In genomic region chr9:110179734-110180133, GRCh38 we compare ENCODE assay signal across 16 cellular contexts. TPM values are rescaled to one million over a fixed set of nuclear protein-coding genes. Genes with fewer than 3 reads are reported as not detected.
A peak's percentile ranks its signal among the peaks of the same experiment; 100 is the strongest.
DNase-seq lines count a peak whose midpoint lies in the region; ATAC-seq and TF ChIP-seq lines count a peak whose summit lies in the region.
"Had no signal": no experiment of that assay in that cellular context is flagged by ENCODE, and none has a peak within 500 bp of the region (broad histone marks: within the 10 kb centered on the region; RNA-seq: fewer than 3 reads in every experiment).

No MANE protein-coding gene starts in this region.

- H3K4me1 ChIP-seq in breast epithelium (no peaks in the 10 kb centered on the region), RWPE2 (ENCODE audit: insufficient read depth, poor library complexity, severe bottlenecking) (peaks cover 7% of the 10 kb centered on the region), fibroblast of lung (ENCODE audit: control insufficient read depth, extremely low read depth, insufficient read depth, low read length) (peaks cover 10% of the 10 kb centered on the region)
- H3K4me1 ChIP-seq: upper lobe of right lung had no signal

- H3K9me3 Mint-ChIP-seq in MCF 10A (ENCODE audit: unreplicated experiment), result no peaks in the 10 kb centered on the region

- peaks cover 10% of the 10 kb centered on the region for H3K4me1 Mint-ChIP-seq in MCF 10A (ENCODE audit: insufficient read depth, unreplicated experiment)
- H3K4me1 Mint-ChIP-seq: activated B cell treated with CpG ODN at 0.5 μM for 24 hours had no signal

- TF ChIP-seq CTCF in MCF 10A (IDR thresholded peaks at IDR 0.05; ENCODE audit: unreplicated experiment) (no peak), breast epithelium (IDR thresholded peaks at IDR 0.05) (no peak), RWPE2 (IDR thresholded peaks at IDR 0.05; ENCODE audit: poor library complexity, severe bottlenecking) (no peak), fibroblast of lung (conservative IDR thresholded peaks at IDR 0.05 in 1 of 2, IDR thresholded peaks at IDR 0.05 in 1 of 2; ENCODE audit: low read depth in 1 of 2, low read length in 2 of 2) (no peak)

- intact Hi-C loops in MCF 10A (cut with micrococcal nuclease), result loop anchor here (2.0 kb wide), 1 partner anchor 77 kb away; the partner anchor contains the start of gene TXN
- intact Hi-C loops in breast epithelium (cut with DNase I; ENCODE audit: low total_unique reads), result no loop called here

- no peak overlapping the region for H3K27ac Mint-ChIP-seq in MCF 10A (ENCODE audit: low read depth, unreplicated experiment)
- H3K27ac Mint-ChIP-seq: activated B cell treated with CpG ODN at 0.5 μM for 24 hours had no signal

- no peak overlapping the region for H3K4me3 ChIP-seq in breast epithelium
- no peak overlapping the region for H3K4me3 ChIP-seq in RWPE2 (ENCODE audit: severe bottlenecking)
- H3K4me3 ChIP-seq in fibroblast of lung (replicated peaks in 1 of 4; ENCODE audit: control extremely low read depth in 1 of 4, insufficient read depth in 1 of 4, low read depth in 3 of 4, low read length in 4 of 4), result no peak overlapping the region
- H3K4me3 ChIP-seq: esophagus muscularis mucosa, upper lobe of right lung had no signal

- H3K27me3 ChIP-seq in breast epithelium, result no peaks in the 10 kb centered on the region
- no peaks in the 10 kb centered on the region for H3K27me3 ChIP-seq in RWPE2 (ENCODE audit: insufficient read depth, poor library complexity, severe bottlenecking)
- no peaks in the 10 kb centered on the region for H3K27me3 ChIP-seq in fibroblast of lung (ENCODE audit: control insufficient read depth, insufficient read depth, low read length)
- H3K27me3 ChIP-seq: esophagus muscularis mucosa, upper lobe of right lung had no signal

- H3K4me3 Mint-ChIP-seq in MCF 10A (ENCODE audit: unreplicated experiment), result no peak overlapping the region
- H3K4me3 Mint-ChIP-seq: activated B cell treated with CpG ODN at 0.5 μM for 24 hours had no signal

- CTCF ChIA-PET in MCF 10A (lab: Yijun Ruan, JAX), result interaction anchor here (0.5 to 10.6 kb wide), 14 partner anchors 10 to 1204 kb away, joined by 3 to 276 read pairs (median 3); no protein-coding TSS in a partner anchor

- H3K27ac ChIP-seq in breast epithelium, result no peak overlapping the region
- H3K27ac ChIP-seq in RWPE2 (ENCODE audit: poor library complexity, severe bottlenecking), result peak overlapping the region; percentile 32
- peak overlapping the region; percentile 65 for H3K27ac ChIP-seq in fibroblast of lung (ENCODE audit: insufficient read depth, low read length)
- no peak overlapping the region for H3K27ac ChIP-seq in caudate nucleus (ENCODE audit: low read depth, low read length)
- H3K27ac ChIP-seq: esophagus muscularis mucosa, upper lobe of right lung had no signal

- ATAC-seq in RWPE2 (ENCODE audit: low read depth) (peak; percentile 51), HG03108 (IDR thresholded peaks at IDR 0.05; ENCODE audit: unreplicated experiment) (no peak)
- ATAC-seq: upper lobe of right lung had no signal

- DNase-seq in MCF 10A (ENCODE audit: unreplicated experiment) (peak; percentile 27), breast epithelium (ENCODE audit: low spot score in 2 of 2) (no peak), RWPE2 (ENCODE audit: low spot score) (no peak), fibroblast of lung (ENCODE audit: low read depth in 2 of 2) (peak; percentile 81 to 87), stromal cell of bone marrow (ENCODE audit: low read depth) (peak; percentile 70), caudate nucleus (lab: John Stamatoyannopoulos, UW) (no peak)
- DNase-seq in activated CD4-positive, alpha-beta T cell treated with anti-CD3 and anti-CD28 coated beads, Interleukin-2, amount 50 U/mL, for 1 hour, result no peak
- DNase-seq: activated B cell treated with CpG ODN at 0.5 μM for 24 hours; aorta; NCI-H510A; stimulated activated CD4-positive, alpha-beta T cell treated with anti-CD3 and anti-CD28 coated beads, Interleukin-12 subunit alpha, Interleukin-12 subunit beta, amount 100 ng/mL, for 4 hours; upper lobe of right lung had no signal

- peaks cover 12% of the 10 kb centered on the region for H3K36me3 Mint-ChIP-seq in MCF 10A (ENCODE audit: insufficient read depth, unreplicated experiment)

- no peak overlapping the region for H2AFZ ChIP-seq in fibroblast of lung (ENCODE audit: low read length)

- H3K36me3 ChIP-seq in breast epithelium (no peaks in the 10 kb centered on the region), RWPE2 (ENCODE audit: low read depth) (no peaks in the 10 kb centered on the region), fibroblast of lung (ENCODE audit: control insufficient read depth, insufficient read depth, low read length) (no peaks in the 10 kb centered on the region)
- H3K36me3 ChIP-seq: esophagus muscularis mucosa, upper lobe of right lung had no signal

- H3K9me3 ChIP-seq in breast epithelium, result no peaks in the 10 kb centered on the region
- H3K9me3 ChIP-seq in RWPE2 (ENCODE audit: severe bottlenecking), result no peaks in the 10 kb centered on the region
- no peaks in the 10 kb centered on the region for H3K9me3 ChIP-seq in fibroblast of lung (ENCODE audit: control insufficient read depth, insufficient read depth, low read depth, low read length)
- H3K9me3 ChIP-seq: esophagus muscularis mucosa, upper lobe of right lung had no signal

- H3K4me2 ChIP-seq in fibroblast of lung (ENCODE audit: extremely low read depth, insufficient read depth, low read length), result peak overlapping the region; percentile 15

- H3K27me3 Mint-ChIP-seq in MCF 10A (ENCODE audit: insufficient read depth, unreplicated experiment), result no peaks in the 10 kb centered on the region
- H3K27me3 Mint-ChIP-seq: activated B cell treated with CpG ODN at 0.5 μM for 24 hours had no signal

- TF ChIP-seq POLR2A in breast epithelium (IDR thresholded peaks at IDR 0.05), result no peak

- H3K9ac ChIP-seq in fibroblast of lung (ENCODE audit: insufficient read depth, low read length), result no peak overlapping the region

- POLR2A ChIA-PET in MCF 10A (lab: Yijun Ruan, JAX), result interaction anchor here (0.7 to 2.7 kb wide), 4 partner anchors 35 to 121 kb away, joined by 3 to 11 read pairs (median 4); partner anchors contain the start of gene TXN

- H4K20me1 ChIP-seq in fibroblast of lung (ENCODE audit: control insufficient read depth, extremely low read depth, insufficient read depth, low read length), result no peaks in the 10 kb centered on the region

- no TSS peak for BruUV-seq in MCF 10A (replicated peaks; lab: Mats Ljungman, UMichigan)

- H3K79me2 ChIP-seq in fibroblast of lung (ENCODE audit: control insufficient read depth, insufficient read depth, low read length), result no peaks in the 10 kb centered on the region

RNA-seq across cellular contexts. Expression of gene C9orf152, which starts 28.2 kb away (rescaled TPM):
- total RNA-seq in MCF 10A (2022) (not detected in 2 replicates), breast epithelium (10 to 100 TPM in 1 of 3 donors, 1 to 10 TPM in 1, not detected in 1; 7.9 to 10.2 TPM), fibroblast of lung (under 0.01 TPM in 1 of 2 replicates, not detected in the other)
- not detected in 2 replicates for polyA plus RNA-seq in fibroblast of lung
- 0.24 TPM in 1 of 2 replicates, not detected in the other for polyA plus RNA-seq in fibroblast of lung (2012)
- not detected in 2 replicates for polyA minus RNA-seq in fibroblast of lung (ENCODE audit: low replicate concordance)
- total RNA-seq: activated B cell treated with CpG ODN at 0.5 μM for 24 hours, aorta, esophagus muscularis mucosa, G401 had no signal
- polyA plus RNA-seq: neural cell had no signal

Comparison
In these comparisons a context has a peak if more than half of its experiments do, and no peak if none do; other contexts are left out.
1. DNase-seq: peak in MCF 10A (single experiment), fibroblast of lung (2 of 2) and stromal cell of bone marrow (single experiment); none in breast epithelium (0 of 2), RWPE2 (single experiment), caudate nucleus (0 of 61) and activated CD4-positive, alpha-beta T cell treated with anti-CD3 and anti-CD28 coated beads, Interleukin-2, amount 50 U/mL, for 1 hour (single experiment).
2. H3K27ac ChIP-seq: peak in RWPE2 (single experiment) and fibroblast of lung (single experiment); none in breast epithelium (0 of 2) and caudate nucleus (single experiment).